Comparison of ENCODE assay signal across 8 cellular contexts in the genomic region with DNA sequence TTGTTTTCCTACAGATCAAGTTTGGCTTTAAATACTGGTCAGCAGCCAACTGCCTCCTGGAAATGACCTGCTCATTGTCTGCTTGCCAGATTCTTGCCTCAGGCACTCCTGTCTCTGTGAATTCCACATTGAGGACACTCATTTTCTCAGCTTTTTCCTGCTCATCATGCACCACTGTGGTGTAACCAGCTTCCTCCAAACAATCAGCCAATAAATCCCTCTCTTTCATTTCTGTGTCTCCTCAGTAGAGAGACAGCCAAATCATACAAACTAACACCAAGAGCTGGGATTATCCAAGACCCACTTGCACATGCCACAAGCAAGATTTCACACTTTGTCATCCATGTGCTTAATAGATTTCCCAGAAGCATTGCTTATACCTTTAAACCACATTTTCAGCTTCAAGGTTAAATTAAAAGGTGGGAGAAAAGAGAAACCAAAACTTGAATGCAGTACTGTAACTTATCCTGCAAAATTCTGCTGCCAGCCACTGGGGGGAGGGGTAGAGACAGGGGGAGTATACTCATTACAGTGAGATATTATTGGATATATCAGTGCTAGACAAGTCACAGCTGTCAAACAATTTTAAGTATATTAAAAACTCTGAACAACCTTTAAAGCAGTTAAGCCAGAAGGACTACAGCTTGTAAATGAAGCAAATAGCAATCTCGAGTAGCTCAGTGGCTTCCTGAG.
DNase-seq lines count a peak whose midpoint lies in the region; ATAC-seq and TF ChIP-seq lines count a peak whose summit lies in the region.

No MANE protein-coding gene starts in this region.

- H3K27me3 Mint-ChIP-seq in naive thymus-derived CD8-positive, alpha-beta T cell, result no peaks in the 10 kb centered on the region

- peak overlapping the region in 7 of 10 donors; percentile 12 to 55 (median 36) for H3K27ac Mint-ChIP-seq in naive thymus-derived CD8-positive, alpha-beta T cell

- no peaks in the 10 kb centered on the region for H3K9me3 ChIP-seq in HUES6 (ENCODE audit: control insufficient read depth, insufficient read depth, low read depth, low read length)
- H3K9me3 ChIP-seq in aorta (ENCODE audit: control insufficient read depth, low read length), result no peaks in the 10 kb centered on the region

- ATAC-seq in naive thymus-derived CD8-positive, alpha-beta T cell, result peak in 1 of 2 donors; percentile 63
- ATAC-seq in aorta (ENCODE audit: low FRiP score), result peak; percentile 38

- WGBS in aorta, 2 donors, result 80 to 86% methylated on average over 1 of the region's 1 CpG

- H3K36me3 Mint-ChIP-seq in naive thymus-derived CD8-positive, alpha-beta T cell, result peaks cover 0 to 23% (median 11%) of the 10 kb centered on the region in 3 donors

- peaks cover 39 to 73% (median 61%) of the 10 kb centered on the region in 4 donors for H3K4me1 Mint-ChIP-seq in naive thymus-derived CD8-positive, alpha-beta T cell

- DNase-seq in NCI-H748 (lab: John Stamatoyannopoulos, UW; ENCODE audit: unreplicated experiment) (peak; percentile 11), NCI-H748 treated with DMSO at 0.1 percent for 48 hours (lab: John Stamatoyannopoulos, UW) (no peak), epithelial cell of proximal tubule (ENCODE audit: low read depth) (peak; percentile 80), aorta (peak; percentile 54 to 77), ecto neural progenitor cell (ENCODE audit: low spot score) (no peak)
- peak in 1 of 10 donors; percentile 21 for DNase-seq in naive thymus-derived CD8-positive, alpha-beta T cell

- no peak overlapping the region for H3K9ac ChIP-seq in HUES6 (ENCODE audit: low read length)

- POLR2A ChIA-PET in naive thymus-derived CD8-positive, alpha-beta T cell (lab: Charles Lee), result no interaction called here

- H3K27me3 ChIP-seq in HUES6 (ENCODE audit: control insufficient read depth, insufficient read depth, low read length) (no peaks in the 10 kb centered on the region), aorta (ENCODE audit: control insufficient read depth in 1 of 2, insufficient read depth in 2 of 2, low read length in 1 of 2) (no peaks in the 10 kb centered on the region)

- peaks cover 42% of the 10 kb centered on the region for H3K4me1 ChIP-seq in HUES6 (ENCODE audit: control insufficient read depth, insufficient read depth, low read length)
- peaks cover 9 to 17% of the 10 kb centered on the region in 2 donors for H3K4me1 ChIP-seq in aorta (ENCODE audit: control insufficient read depth in 1 of 2, insufficient read depth in 2 of 2, low read length in 2 of 2)

- intact Hi-C loops in aorta (cut with DNase I), result loop anchor here in 1 of 2 donors (10.0 kb wide), 1 partner anchor 107 kb away; a partner anchor contains a TSS

- TF ChIP-seq CTCF in VCaP (conservative IDR thresholded peaks at IDR 0.05) (peak; percentile 18; the same call in 1 of the 2 replicates), epithelial cell of proximal tubule (conservative IDR thresholded peaks at IDR 0.05; ENCODE audit: low read depth, low read length) (peak; percentile 21)

- H3K36me3 ChIP-seq in HUES6 (ENCODE audit: control insufficient read depth, insufficient read depth, low read length), result peaks cover 4% of the 10 kb centered on the region; the same call in 1 of the 2 replicates
- no peaks in the 10 kb centered on the region for H3K36me3 ChIP-seq in aorta (ENCODE audit: control insufficient read depth in 1 of 2, insufficient read depth in 2 of 2, low read length in 1 of 2)

- no peaks in the 10 kb centered on the region for H3K9me3 Mint-ChIP-seq in naive thymus-derived CD8-positive, alpha-beta T cell

- H3K27ac ChIP-seq in HUES6 (ENCODE audit: low read depth, low read length) (peak overlapping the region; percentile 49; the same call in 1 of the 2 replicates), VCaP (peak overlapping the region; percentile 77), aorta (ENCODE audit: low read depth in 1 of 2, low read length in 2 of 2) (peak overlapping the region in 1 of 2 donors; percentile 48)

- H3K4me3 ChIP-seq in HUES6 (ENCODE audit: low read depth, low read length) (no peak overlapping the region), epithelial cell of proximal tubule (ENCODE audit: low read depth, low read length) (peak overlapping the region; percentile 49), aorta (ENCODE audit: low read length in 2 of 2) (peak overlapping the region in 1 of 2 donors; percentile 26)

- H3K4me3 Mint-ChIP-seq in naive thymus-derived CD8-positive, alpha-beta T cell, result peak overlapping the region in 8 of 10 donors; percentile 1 to 50 (median 16)

Comparison
In these comparisons a context has a peak if more than half of its experiments do, and no peak if none do; other contexts are left out.
1. DNase-seq: peak in NCI-H748 (single experiment), epithelial cell of proximal tubule (single experiment) and aorta (2 of 2); none in NCI-H748 treated with DMSO at 0.1 percent for 48 hours (single experiment) and ecto neural progenitor cell (single experiment).